ENCODE assay signal across 13 cellular contexts in the genomic region with DNA sequence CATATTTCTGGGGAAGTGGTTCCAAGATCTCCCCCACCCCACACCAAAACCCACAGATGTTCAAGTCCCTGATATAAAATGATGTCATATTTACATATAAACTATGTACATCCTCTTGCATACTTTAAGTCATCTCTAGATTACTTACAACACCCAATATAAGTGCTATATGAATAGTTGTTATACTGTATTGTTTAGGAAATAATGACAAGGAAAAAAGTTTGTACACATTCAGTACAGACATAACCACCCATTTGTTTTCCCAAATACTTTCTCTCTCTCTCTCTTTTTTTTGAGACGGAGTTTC. TPM values are rescaled to one million over a fixed set of nuclear protein-coding genes. Genes with fewer than 3 reads are reported as not detected.
DNase-seq lines count a peak whose midpoint lies in the region; ATAC-seq and TF ChIP-seq lines count a peak whose summit lies in the region.
"Had no signal": no experiment of that assay in that cellular context is flagged by ENCODE, and none has a peak within 500 bp of the region (broad histone marks: within the 10 kb centered on the region; RNA-seq: fewer than 3 reads in every experiment).

No MANE protein-coding gene starts in this region.

- peaks cover 20% of the 10 kb centered on the region for H3F3A ChIP-seq in SK-N-SH (replicated peaks; ENCODE audit: insufficient read depth)
- no peaks in the 10 kb centered on the region for H3F3A ChIP-seq in neural cell (ENCODE audit: insufficient read depth, low read length, poor library complexity, severe bottlenecking)

- peaks cover 99% of the 10 kb centered on the region for H3K79me2 ChIP-seq in SK-N-SH (ENCODE audit: insufficient read depth)
- peaks cover 93% of the 10 kb centered on the region for H3K79me2 ChIP-seq in Karpas-422 (ENCODE audit: low read length)
- peaks cover 37% of the 10 kb centered on the region for H3K79me2 ChIP-seq in neural cell (replicated peaks; ENCODE audit: insufficient read depth, low read length)

- no peak overlapping the region for H3K4me3 ChIP-seq in SK-N-SH (ENCODE audit: low read depth in 2 of 2, low read length in 1 of 2)
- peak overlapping the region; percentile 51; the same call in 1 of the 2 replicates for H3K4me3 ChIP-seq in Karpas-422 (ENCODE audit: low read length)
- no peak overlapping the region for H3K4me3 ChIP-seq in colonic mucosa
- no peak overlapping the region for H3K4me3 ChIP-seq in neural cell (ENCODE audit: low read length)
- no peak overlapping the region for H3K4me3 ChIP-seq in suprapubic skin
- H3K4me3 ChIP-seq in neuronal stem cell (ENCODE audit: low read length in 2 of 2) = no peak overlapping the region
- H3K4me3 ChIP-seq: dorsolateral prefrontal cortex had no signal

- no peak overlapping the region for H2BK5ac ChIP-seq in neuronal stem cell (ENCODE audit: low read length)

- peaks cover 2% of the 10 kb centered on the region for H3K79me1 ChIP-seq in neuronal stem cell (ENCODE audit: low read depth, low read length)

- DNase-seq in SK-N-SH (no peak), Karpas-422 (no peak), colonic mucosa (no peak), suprapubic skin (ENCODE audit: low spot score in 2 of 2) (no peak), neuronal stem cell (ENCODE audit: low spot score) (no peak)
- DNase-seq in activated CD8-positive, alpha-beta memory T cell treated with anti-CD3 and anti-CD28 coated beads, Interleukin-2, amount 50 U/mL, for 48 hours = no peak
- DNase-seq: dorsolateral prefrontal cortex, NCI-H1436 treated with DMSO at 0.1 percent for 48 hours, NCI-H510A, PC-3 had no signal

- no peaks in the 10 kb centered on the region for H4K20me1 ChIP-seq in SK-N-SH (ENCODE audit: insufficient read depth)
- no peaks in the 10 kb centered on the region for H4K20me1 ChIP-seq in Karpas-422 (ENCODE audit: insufficient read depth, low read depth, low read length)
- no peaks in the 10 kb centered on the region for H4K20me1 ChIP-seq in neural cell (ENCODE audit: insufficient read depth)

- no peak overlapping the region for H4K91ac ChIP-seq in neuronal stem cell (ENCODE audit: low read depth, low read length, poor library complexity)

- no peak overlapping the region for H3K23ac ChIP-seq in neuronal stem cell (ENCODE audit: low read depth, low read length, poor library complexity)

- TF ChIP-seq CTCF in SK-N-SH (IDR thresholded peaks at IDR 0.05) (no peak), colonic mucosa (IDR thresholded peaks at IDR 0.05) (no peak), neural cell (IDR thresholded peaks at IDR 0.05; ENCODE audit: poor library complexity, severe bottlenecking) (no peak), suprapubic skin (IDR thresholded peaks at IDR 0.05) (no peak)

- H3K27ac ChIP-seq in SK-N-SH (ENCODE audit: low read depth in 2 of 2, low read length in 1 of 2) = peak overlapping the region; percentile 47 to 86; a peak in 2 of 4 replicates
- H3K27ac ChIP-seq in Karpas-422 (ENCODE audit: low read length) = peak overlapping the region; percentile 72
- peak overlapping the region; percentile 51 for H3K27ac ChIP-seq in colonic mucosa
- no peak overlapping the region for H3K27ac ChIP-seq in neural cell (ENCODE audit: low read length)
- H3K27ac ChIP-seq in suprapubic skin = no peak overlapping the region
- no peak overlapping the region for H3K27ac ChIP-seq in neuronal stem cell (replicated peaks; ENCODE audit: low read length)
- H3K27ac ChIP-seq: 22Rv1, dorsolateral prefrontal cortex had no signal

- H3K18ac ChIP-seq in neuronal stem cell (ENCODE audit: low read length) = no peak overlapping the region

- H2BK15ac ChIP-seq in neuronal stem cell (ENCODE audit: low read length) = no peak overlapping the region

- no peak for TF ChIP-seq POLR2A in suprapubic skin (IDR thresholded peaks at IDR 0.05)

- POLR2A ChIA-PET in SK-N-SH (lab: Yijun Ruan, JAX) = interaction anchor here (2.0 kb wide), 1 partner anchor 12 kb away, joined by 9 read pairs; the partner anchor contains the start of gene CFDP1

- CTCF ChIA-PET in SK-N-SH (lab: Yijun Ruan, JAX) = interaction anchor here (1.3 to 2.7 kb wide), 3 partner anchors 8 to 43 kb away, joined by 3 to 15 read pairs (median 4); partner anchors contain the start of gene TMEM170A

- H2BK120ac ChIP-seq in neuronal stem cell (ENCODE audit: low read depth, low read length) = no peak overlapping the region

- no peak for ATAC-seq in SK-N-SH treated with all-trans-retinoic acid at 6 μM for 48 hours
- ATAC-seq: PC-3 had no signal

- H3K14ac ChIP-seq in neuronal stem cell (ENCODE audit: low read length) = no peak overlapping the region

- H4K8ac ChIP-seq in neuronal stem cell (ENCODE audit: low read depth, low read length) = no peak overlapping the region

- no peak overlapping the region for H2AK5ac ChIP-seq in neuronal stem cell (ENCODE audit: low read depth, low read length)

- H3K9me3 ChIP-seq in SK-N-SH = no peaks in the 10 kb centered on the region
- no peaks in the 10 kb centered on the region for H3K9me3 ChIP-seq in Karpas-422 (ENCODE audit: low read length)
- no peaks in the 10 kb centered on the region for H3K9me3 ChIP-seq in colonic mucosa
- H3K9me3 ChIP-seq in neural cell (ENCODE audit: low read length) = no peaks in the 10 kb centered on the region
- H3K9me3 ChIP-seq in suprapubic skin = no peaks in the 10 kb centered on the region
- peaks cover 0 to 2% of the 10 kb centered on the region in 2 donors for H3K9me3 ChIP-seq in neuronal stem cell (replicated peaks in 1 of 2; ENCODE audit: control insufficient read depth in 2 of 2, insufficient read depth in 1 of 2, low read depth in 1 of 2, low read length in 2 of 2)

- H3K27me3 ChIP-seq in SK-N-SH (ENCODE audit: insufficient read depth) = no peaks in the 10 kb centered on the region
- H3K27me3 ChIP-seq in Karpas-422 (ENCODE audit: low read length) = no peaks in the 10 kb centered on the region
- no peaks in the 10 kb centered on the region for H3K27me3 ChIP-seq in colonic mucosa
- no peaks in the 10 kb centered on the region for H3K27me3 ChIP-seq in neural cell (ENCODE audit: insufficient read depth, low read depth, low read length)
- H3K27me3 ChIP-seq in suprapubic skin = no peaks in the 10 kb centered on the region
- no peaks in the 10 kb centered on the region for H3K27me3 ChIP-seq in neuronal stem cell (ENCODE audit: control insufficient read depth in 3 of 3, insufficient read depth in 3 of 3, low read depth in 1 of 3, low read length in 3 of 3)
- H3K27me3 ChIP-seq: dorsolateral prefrontal cortex had no signal

- H3K36me3 ChIP-seq in SK-N-SH (replicated peaks in 1 of 2; ENCODE audit: control insufficient read depth in 1 of 2, insufficient read depth in 2 of 2, low read length in 1 of 2) (no peaks in the 10 kb centered on the region), Karpas-422 (ENCODE audit: insufficient read depth, low read length) (no peaks in the 10 kb centered on the region), colonic mucosa (no peaks in the 10 kb centered on the region), neural cell (ENCODE audit: insufficient read depth, low read length) (no peaks in the 10 kb centered on the region), suprapubic skin (no peaks in the 10 kb centered on the region), neuronal stem cell (replicated peaks in 1 of 2; ENCODE audit: control insufficient read depth in 2 of 2, insufficient read depth in 2 of 2, low read length in 2 of 2) (peaks cover 0 to 4% of the 10 kb centered on the region in 2 donors)

- H3K9ac ChIP-seq in SK-N-SH (peak overlapping the region; percentile 53; the same call in 1 of the 2 replicates), Karpas-422 (ENCODE audit: low read length) (peak overlapping the region; percentile 51; the same call in 1 of the 2 replicates), colonic mucosa (ENCODE audit: low read depth in 2 of 2, low read length in 2 of 2) (no peak overlapping the region), neural cell (ENCODE audit: low read length) (peak overlapping the region; percentile 48), neuronal stem cell (ENCODE audit: low read depth, low read length, poor library complexity) (no peak overlapping the region)

- TF ChIP-seq EP300 in SK-N-SH (IDR thresholded peaks at IDR 0.05; ENCODE audit: borderline replicate concordance in 1 of 2, low read depth in 1 of 2, low read length in 1 of 2) (no peak), neural cell (conservative IDR thresholded peaks at IDR 0.05; ENCODE audit: poor library complexity, severe bottlenecking) (no peak), suprapubic skin (IDR thresholded peaks at IDR 0.05) (no peak)

- intact Hi-C loops in colonic mucosa (cut with DNase I) = no loop called here

- no peaks in the 10 kb centered on the region for H3K9me2 ChIP-seq in SK-N-SH
- no peaks in the 10 kb centered on the region for H3K9me2 ChIP-seq in Karpas-422 (replicated peaks; ENCODE audit: insufficient read depth, low read length)
- H3K9me2 ChIP-seq in neural cell (ENCODE audit: insufficient read depth, low read length) = no peaks in the 10 kb centered on the region

- H2AFZ ChIP-seq in SK-N-SH (ENCODE audit: low read depth) (peak overlapping the region; percentile 82; the same call in 1 of the 2 replicates), Karpas-422 (ENCODE audit: low read length) (no peak overlapping the region), neural cell (ENCODE audit: low read depth, low read length) (no peak overlapping the region), neuronal stem cell (ENCODE audit: low read length) (no peak overlapping the region)

- H3K4me1 ChIP-seq in SK-N-SH (ENCODE audit: control insufficient read depth in 1 of 2, insufficient read depth in 2 of 2, low read depth in 1 of 2, low read length in 1 of 2) (peaks cover 9 to 19% of the 10 kb centered on the region in 2 experiments; a peak in 3 of 4 replicates), Karpas-422 (ENCODE audit: low read length) (peaks cover 60% of the 10 kb centered on the region), colonic mucosa (no peaks in the 10 kb centered on the region), suprapubic skin (peaks cover 33% of the 10 kb centered on the region), neuronal stem cell (ENCODE audit: control insufficient read depth in 2 of 2, insufficient read depth in 1 of 2, low read depth in 1 of 2, low read length in 2 of 2) (peaks cover 3 to 16% of the 10 kb centered on the region in 2 donors)

- WGBS in SK-N-SH (ENCODE audit: low lambda C conversion rate) = 100% methylated on average over 1 of the region's 1 CpG
- 95% methylated on average over 1 of the region's 1 CpG for WGBS in suprapubic skin
- WGBS in neuronal stem cell (ENCODE audit: extremely low coverage in 2 of 2, insufficient read length in 2 of 2, insufficient replicate concordance in 1 of 2), 2 donors = no CpG with 5 or more reads among the region's 1 CpG

- TF ChIP-seq RAD21 in SK-N-SH (IDR thresholded peaks at IDR 0.05; ENCODE audit: low read length) = no peak
- TF ChIP-seq RAD21 in neural cell (conservative IDR thresholded peaks at IDR 0.05) = no peak

- H3K4ac ChIP-seq in neuronal stem cell (ENCODE audit: low read length) = no peak overlapping the region

- no peak overlapping the region; the same call in 1 of the 2 replicates for H3K4me2 ChIP-seq in SK-N-SH
- H3K4me2 ChIP-seq in Karpas-422 (ENCODE audit: low read depth, low read length, poor library complexity, severe bottlenecking) = peak overlapping the region; percentile 77
- H3K4me2 ChIP-seq in neural cell (ENCODE audit: low read length) = peak overlapping the region; percentile 65
- no peak overlapping the region for H3K4me2 ChIP-seq in neuronal stem cell (ENCODE audit: insufficient read depth, low read length, poor library complexity, severe bottlenecking)

- H2BK12ac ChIP-seq in neuronal stem cell (ENCODE audit: low read length) = no peak overlapping the region

RNA-seq across cellular contexts. Expression of gene CFDP1, which starts 11.5 kb away (rescaled TPM):
- 37.9 and 46.0 TPM in 2 replicates for polyA plus RNA-seq in SK-N-SH (2012; rRNA removed)
- polyA plus RNA-seq in SK-N-SH (2012; cell fraction: cytosol; rRNA removed) = 60.6 and 90.4 TPM in 2 replicates
- 18.4 and 20.5 TPM in 2 replicates for polyA plus RNA-seq in SK-N-SH (2012; cell fraction: nucleus; rRNA removed)
- 33.5 and 64.0 TPM in 2 replicates for total RNA-seq in Karpas-422 (2014; rRNA removed; shearing (Covaris generic); ENCODE audit: low replicate concordance)
- 10 to 100 TPM; 61.6 to 75.8 TPM for total RNA-seq in colonic mucosa
- polyA plus RNA-seq in neural cell = 197 and 201 TPM in 2 replicates
- 85.5 and 140 TPM in 2 replicates for polyA minus RNA-seq in neural cell
- total RNA-seq in suprapubic skin = 10 to 100 TPM; 36.7 to 81.4 (median 48.2) TPM
- polyA plus RNA-seq in neuronal stem cell (2013, experiment 1 of 2) = 228 TPM
- 228 TPM for polyA plus RNA-seq in neuronal stem cell (2013, experiment 2 of 2)

RNA-seq across cellular contexts. Expression of gene TMEM170A, which starts 42.7 kb away (rescaled TPM):
- polyA plus RNA-seq in SK-N-SH (2012; rRNA removed) (9.2 and 11.0 TPM in 2 replicates), neural cell (32.2 and 35.9 TPM in 2 replicates)
- polyA plus RNA-seq in SK-N-SH (2012; cell fraction: cytosol; rRNA removed) = 9.3 and 10.1 TPM in 2 replicates
- polyA plus RNA-seq in SK-N-SH (2012; cell fraction: nucleus; rRNA removed) = 9.7 and 11.5 TPM in 2 replicates
- 32.0 and 45.9 TPM in 2 replicates for total RNA-seq in Karpas-422 (2014; rRNA removed; shearing (Covaris generic); ENCODE audit: low replicate concordance)
- total RNA-seq in colonic mucosa (10 to 100 TPM; 39.7 to 50.9 TPM), suprapubic skin (10 to 100 TPM; 15.8 to 17.5 (median 16.5) TPM)
- 33.6 and 41.8 TPM in 2 replicates for polyA minus RNA-seq in neural cell
- polyA plus RNA-seq in neuronal stem cell (2013, experiment 1 of 2) = 30.7 TPM
- polyA plus RNA-seq in neuronal stem cell (2013, experiment 2 of 2) = 32.3 TPM

Comparison
In these comparisons a context has a peak if more than half of its experiments do, and no peak if none do; other contexts are left out.
1. H3K27ac ChIP-seq: peak in SK-N-SH (2 of 2), Karpas-422 (single experiment) and colonic mucosa (single experiment); none in neural cell (single experiment), suprapubic skin (single experiment) and neuronal stem cell (single experiment).
2. H3K4me2 ChIP-seq: peak in Karpas-422 (single experiment) and neural cell (single experiment); none in SK-N-SH (single experiment) and neuronal stem cell (single experiment).
3. H3K9ac ChIP-seq: peak in SK-N-SH (single experiment), Karpas-422 (single experiment) and neural cell (single experiment); none in colonic mucosa (0 of 2) and neuronal stem cell (single experiment).